26 cellular contexts compared by ENCODE assay signal in the genomic region with DNA sequence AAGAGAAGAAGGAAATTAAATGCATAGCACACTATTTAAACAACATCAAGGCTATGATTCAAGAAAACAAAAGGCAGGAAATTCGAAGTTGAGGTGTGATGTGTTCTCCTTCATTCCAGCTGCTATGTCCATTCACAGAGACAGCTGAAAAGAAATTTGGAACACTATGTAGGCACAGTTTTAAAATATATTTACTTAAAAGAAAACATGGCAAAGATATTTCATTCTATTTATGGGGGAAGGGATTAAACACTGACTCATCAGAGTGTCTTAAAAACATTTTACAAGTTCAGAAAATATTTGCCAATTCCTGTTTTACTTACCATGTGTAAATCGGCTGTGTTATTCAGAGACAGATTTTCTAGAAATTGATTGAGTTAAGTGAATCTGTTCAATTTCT. TPM values are rescaled to one million over a fixed set of nuclear protein-coding genes. Genes with fewer than 3 reads are reported as not detected.
DNase-seq lines count a peak whose midpoint lies in the region; ATAC-seq and TF ChIP-seq lines count a peak whose summit lies in the region.
"Had no signal": no experiment of that assay in that cellular context is flagged by ENCODE, and none has a peak within 500 bp of the region (broad histone marks: within the 10 kb centered on the region; RNA-seq: fewer than 3 reads in every experiment).

No MANE protein-coding gene starts in this region.

- TF ChIP-seq CTCF in SK-N-SH (IDR thresholded peaks at IDR 0.05) (no peak), VCaP (conservative IDR thresholded peaks at IDR 0.05) (no peak), heart left ventricle (IDR thresholded peaks at IDR 0.05) (no peak), body of pancreas (IDR thresholded peaks at IDR 0.05) (no peak)

- H3K4me3 ChIP-seq in SK-N-SH (ENCODE audit: low read depth in 2 of 2, low read length in 1 of 2) = no peak overlapping the region
- no peak overlapping the region for H3K4me3 ChIP-seq in skeletal muscle satellite cell (ENCODE audit: low read length)
- no peak overlapping the region for H3K4me3 ChIP-seq in heart left ventricle
- no peak overlapping the region for H3K4me3 ChIP-seq in body of pancreas
- H3K4me3 ChIP-seq: colonic mucosa, hepatocyte, K562, mucosa of descending colon, SJCRH30 had no signal

- H3K79me2 ChIP-seq in SK-N-SH (ENCODE audit: insufficient read depth) = no peaks in the 10 kb centered on the region
- H3K79me2 ChIP-seq: hepatocyte had no signal

- CTCF ChIA-PET in SK-N-SH (lab: Yijun Ruan, JAX) = interaction anchor here (0.7 kb wide), 1 partner anchor 32 kb away, joined by 3 read pairs; no protein-coding TSS in a partner anchor

- peaks cover 0 to 2% of the 10 kb centered on the region in 2 experiments for H3K36me3 ChIP-seq in SK-N-SH (replicated peaks in 1 of 2; ENCODE audit: control insufficient read depth in 1 of 2, insufficient read depth in 2 of 2, low read length in 1 of 2)
- H3K36me3 ChIP-seq in skeletal muscle satellite cell (ENCODE audit: insufficient read depth, low read length) = no peaks in the 10 kb centered on the region
- no peaks in the 10 kb centered on the region for H3K36me3 ChIP-seq in heart left ventricle
- H3K36me3 ChIP-seq in body of pancreas (replicated peaks in 1 of 2; ENCODE audit: insufficient read depth in 1 of 2, low read depth in 2 of 2) = no peaks in the 10 kb centered on the region
- H3K36me3 ChIP-seq: colonic mucosa, SJCRH30 had no signal

- no peak overlapping the region for H3K9ac ChIP-seq in SK-N-SH
- peak overlapping the region; percentile 44 for H3K9ac ChIP-seq in skeletal muscle satellite cell (ENCODE audit: low read depth, low read length)

- H3K4me2 ChIP-seq in SK-N-SH (peak overlapping the region; percentile 29; the same call in 1 of the 2 replicates), skeletal muscle satellite cell (ENCODE audit: low read length) (peak overlapping the region; percentile 58)
- H3K4me2 ChIP-seq: hepatocyte had no signal

- H2AFZ ChIP-seq in SK-N-SH (ENCODE audit: low read depth) = peak overlapping the region; percentile 45
- H2AFZ ChIP-seq: hepatocyte had no signal

- POLR2A ChIA-PET in SK-N-SH (lab: Yijun Ruan, JAX) = no interaction called here

- TF ChIP-seq RAD21 in SK-N-SH (IDR thresholded peaks at IDR 0.05; ENCODE audit: low read length) = no peak

- no peaks in the 10 kb centered on the region; a peak in 1 of 4 replicates for H3K4me1 ChIP-seq in SK-N-SH (ENCODE audit: control insufficient read depth in 1 of 2, insufficient read depth in 2 of 2, low read depth in 1 of 2, low read length in 1 of 2)
- H3K4me1 ChIP-seq in skeletal muscle satellite cell (ENCODE audit: control insufficient read depth, insufficient read depth, low read length) = peaks cover 25% of the 10 kb centered on the region
- no peaks in the 10 kb centered on the region for H3K4me1 ChIP-seq in heart left ventricle
- H3K4me1 ChIP-seq in body of pancreas = no peaks in the 10 kb centered on the region
- H3K4me1 ChIP-seq: colonic mucosa, SJCRH30 had no signal

- H4K20me1 ChIP-seq in SK-N-SH (ENCODE audit: insufficient read depth) = no peaks in the 10 kb centered on the region

- H3K9me3 ChIP-seq in SK-N-SH (no peaks in the 10 kb centered on the region), skeletal muscle satellite cell (replicated peaks; ENCODE audit: low read length) (no peaks in the 10 kb centered on the region), heart left ventricle (no peaks in the 10 kb centered on the region), body of pancreas (no peaks in the 10 kb centered on the region)
- H3K9me3 ChIP-seq: colonic mucosa, mucosa of descending colon, SJCRH30 had no signal

- TF ChIP-seq EP300 in SK-N-SH (IDR thresholded peaks at IDR 0.05; ENCODE audit: borderline replicate concordance in 1 of 2, low read depth in 1 of 2, low read length in 1 of 2) = no peak

- WGBS in SK-N-SH (ENCODE audit: low lambda C conversion rate) = 43% methylated on average over 2 of the region's 2 CpGs
- 52 to 72% (median 64%) methylated on average over 2 of the region's 2 CpGs for WGBS in heart left ventricle, 4 donors
- 35 to 42% methylated on average over 2 of the region's 2 CpGs for WGBS in body of pancreas, 2 donors

- intact Hi-C loops in heart left ventricle (cut with DNase I) = no loop called here
- intact Hi-C loops in body of pancreas (cut with DNase I) = no loop called here

- H3K9me2 ChIP-seq in SK-N-SH = no peaks in the 10 kb centered on the region

- TF ChIP-seq POLR2A in heart left ventricle (IDR thresholded peaks at IDR 0.05) (no peak), body of pancreas (IDR thresholded peaks at IDR 0.05) (no peak)

- DNase-seq in SK-N-SH (no peak), fibroblast of peridontal ligament (ENCODE audit: extremely low read depth) (peak; percentile 63), heart left ventricle (no peak), body of pancreas (no peak), DMS79 (lab: John Stamatoyannopoulos, UW) (no peak)
- DNase-seq: activated CD4-positive, alpha-beta T cell treated with anti-CD3 and anti-CD28 coated beads, Interleukin-2, amount 10 ng/mL, durations not matched to agents 7 days and 5 days; colonic mucosa; endodermal cell; foreskin keratinocyte; mucosa of descending colon; NCI-H187 treated with DMSO at 0.1 percent for 48 hours; NCI-H345; NCI-H82; SJCRH30; stimulated activated CD4-positive, alpha-beta T cell treated with anti-CD3 and anti-CD28 coated beads, Interleukin-2, amount 100 ng/mL, for 24 hours had no signal

- H3F3A ChIP-seq in SK-N-SH (replicated peaks; ENCODE audit: insufficient read depth) = no peaks in the 10 kb centered on the region

- ATAC-seq in SK-N-SH treated with all-trans-retinoic acid at 6 μM for 48 hours (no peak), heart left ventricle (no peak), body of pancreas (no peak)
- ATAC-seq: activated naive CD4-positive, alpha-beta T cell treated with anti-CD3 and anti-CD28 coated beads, Interleukin-2, amount 50 U/mL, for 72 hours; foreskin keratinocyte; K562; mucosa of descending colon; Panc1; stimulated activated effector memory CD8-positive, alpha-beta T cell treated with anti-CD3 and anti-CD28 coated beads, Interleukin-12 subunit alpha, Interleukin-12 subunit beta, amount 100 ng/mL, for 72 hours had no signal

- H3K27ac ChIP-seq in SK-N-SH (ENCODE audit: low read depth in 2 of 2, low read length in 1 of 2) (no peak overlapping the region), VCaP (peak overlapping the region; percentile 21; the same call in 1 of the 2 replicates), heart left ventricle (no peak overlapping the region), body of pancreas (no peak overlapping the region)
- H3K27ac ChIP-seq: C4-2B, colonic mucosa, foreskin keratinocyte, hepatocyte, SJCRH30 had no signal

- no peaks in the 10 kb centered on the region for H3K27me3 ChIP-seq in SK-N-SH (ENCODE audit: insufficient read depth)
- H3K27me3 ChIP-seq in skeletal muscle satellite cell (ENCODE audit: control insufficient read depth, insufficient read depth, low read length) = no peaks in the 10 kb centered on the region
- H3K27me3 ChIP-seq in heart left ventricle = no peaks in the 10 kb centered on the region
- no peaks in the 10 kb centered on the region for H3K27me3 ChIP-seq in body of pancreas
- H3K27me3 ChIP-seq: colonic mucosa, foreskin keratinocyte, hepatocyte had no signal

TF ChIP-seq in SK-N-SH, 30 proteins besides CTCF, POLR2A, EP300 and RAD21:
- TF ChIP-seq FOSL2 (IDR thresholded peaks at IDR 0.05; ENCODE audit: borderline replicate concordance, low read depth) (0 out of 2 replicates have a peak, but pooled peaks have one; percentile 4), TCF12 (IDR thresholded peaks at IDR 0.05) (no peak), GATA2 (CRISPR knock-in tag; IDR thresholded peaks at IDR 0.05) (no peak)

TF ChIP-seq in SK-N-SH treated with all-trans-retinoic acid at 6 μM for 48 hours, 23 proteins besides CTCF, POLR2A, EP300 and RAD21 (continues in another document):
- no peak for TF ChIP-seq PPARA (CRISPR knock-in tag; IDR thresholded peaks at IDR 0.05; ENCODE audit: borderline replicate concordance)
- TF ChIP-seq, protein P1, sequence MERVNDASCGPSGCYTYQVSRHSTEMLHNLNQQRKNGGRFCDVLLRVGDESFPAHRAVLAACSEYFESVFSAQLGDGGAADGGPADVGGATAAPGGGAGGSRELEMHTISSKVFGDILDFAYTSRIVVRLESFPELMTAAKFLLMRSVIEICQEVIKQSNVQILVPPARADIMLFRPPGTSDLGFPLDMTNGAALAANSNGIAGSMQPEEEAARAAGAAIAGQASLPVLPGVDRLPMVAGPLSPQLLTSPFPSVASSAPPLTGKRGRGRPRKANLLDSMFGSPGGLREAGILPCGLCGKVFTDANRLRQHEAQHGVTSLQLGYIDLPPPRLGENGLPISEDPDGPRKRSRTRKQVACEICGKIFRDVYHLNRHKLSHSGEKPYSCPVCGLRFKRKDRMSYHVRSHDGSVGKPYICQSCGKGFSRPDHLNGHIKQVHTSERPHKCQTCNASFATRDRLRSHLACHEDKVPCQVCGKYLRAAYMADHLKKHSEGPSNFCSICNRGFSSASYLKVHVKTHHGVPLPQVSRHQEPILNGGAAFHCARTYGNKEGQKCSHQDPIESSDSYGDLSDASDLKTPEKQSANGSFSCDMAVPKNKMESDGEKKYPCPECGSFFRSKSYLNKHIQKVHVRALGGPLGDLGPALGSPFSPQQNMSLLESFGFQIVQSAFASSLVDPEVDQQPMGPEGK (CRISPR knock-in tag; IDR thresholded peaks at IDR 0.05; ENCODE audit: borderline replicate concordance) = no peak
- TF ChIP-seq, protein P2, sequence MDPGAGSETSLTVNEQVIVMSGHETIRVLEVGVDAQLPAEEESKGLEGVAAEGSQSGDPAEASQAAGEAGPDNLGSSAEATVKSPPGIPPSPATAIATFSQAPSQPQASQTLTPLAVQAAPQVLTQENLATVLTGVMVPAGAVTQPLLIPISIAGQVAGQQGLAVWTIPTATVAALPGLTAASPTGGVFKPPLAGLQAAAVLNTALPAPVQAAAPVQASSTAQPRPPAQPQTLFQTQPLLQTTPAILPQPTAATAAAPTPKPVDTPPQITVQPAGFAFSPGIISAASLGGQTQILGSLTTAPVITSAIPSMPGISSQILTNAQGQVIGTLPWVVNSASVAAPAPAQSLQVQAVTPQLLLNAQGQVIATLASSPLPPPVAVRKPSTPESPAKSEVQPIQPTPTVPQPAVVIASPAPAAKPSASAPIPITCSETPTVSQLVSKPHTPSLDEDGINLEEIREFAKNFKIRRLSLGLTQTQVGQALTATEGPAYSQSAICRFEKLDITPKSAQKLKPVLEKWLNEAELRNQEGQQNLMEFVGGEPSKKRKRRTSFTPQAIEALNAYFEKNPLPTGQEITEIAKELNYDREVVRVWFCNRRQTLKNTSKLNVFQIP (CRISPR knock-in tag; IDR thresholded peaks at IDR 0.05; ENCODE audit: borderline replicate concordance, low read depth) = no peak
- no peak for TF ChIP-seq TOX (CRISPR knock-in tag; IDR thresholded peaks at IDR 0.05; ENCODE audit: borderline replicate concordance)

RNA-seq across cellular contexts. Expression of gene NGF, which starts 39.4 kb away (rescaled TPM):
- polyA plus RNA-seq in SK-N-SH (2012; rRNA removed) = 53.7 and 75.8 TPM in 2 replicates
- 44.0 and 44.5 TPM in 2 replicates for polyA plus RNA-seq in SK-N-SH (2012; cell fraction: cytosol; rRNA removed)
- polyA plus RNA-seq in SK-N-SH (2012; cell fraction: nucleus; rRNA removed) = 46.9 and 53.1 TPM in 2 replicates
- 0.66 TPM in 1 of 2 replicates, not detected in the other for total RNA-seq in skeletal muscle satellite cell (2012; rRNA removed)
- total RNA-seq in heart left ventricle = 10 to 100 TPM in 1 of 9 donors, 1 to 10 TPM in 7, under 1 TPM in 1; 0.94 to 13.6 (median 2.9) TPM
- 10 to 100 TPM in 1 of 2 donors, 1 to 10 TPM in 1; 2.4 to 11.5 TPM for polyA plus RNA-seq in heart left ventricle
- total RNA-seq in body of pancreas = 1 to 10 TPM in 1 of 2 donors, not detected in 1; 3.6 TPM
- total RNA-seq: activated CD4-positive, alpha-beta T cell treated with anti-CD3 and anti-CD28 coated beads, Interleukin-2, amount 10 ng/mL, durations not matched to agents 7 days and 5 days; activated naive CD4-positive, alpha-beta T cell treated with anti-CD3 and anti-CD28 coated beads, Interleukin-2, amount 50 U/mL, for 72 hours; G401; K562; neural crest cell had no signal
- polyA plus RNA-seq: K562 had no signal
